In genomic region chr9:63817622-63818518, GRCh38 we compare ENCODE assay signal across 9 cellular contexts.
DNase-seq lines count a peak whose midpoint lies in the region; ATAC-seq and TF ChIP-seq lines count a peak whose summit lies in the region.
"Had no signal": no experiment of that assay in that cellular context is flagged by ENCODE, and none has a peak within 500 bp of the region (broad histone marks: within the 10 kb centered on the region; RNA-seq: fewer than 3 reads in every experiment).

No MANE protein-coding gene starts in this region.

- no peaks in the 10 kb centered on the region for H3K4me1 ChIP-seq in neural progenitor cell

- H3K9me3 Mint-ChIP-seq in neural progenitor cell = peaks cover 46% of the 10 kb centered on the region

- peak overlapping the region; percentile 56 for H3K4me2 ChIP-seq in neural progenitor cell

- no peaks in the 10 kb centered on the region for H3F3A ChIP-seq in neural progenitor cell (ENCODE audit: low read depth)

- H3K4me3 ChIP-seq in fibroblast of mammary gland (ENCODE audit: control insufficient read depth, low read depth, low read length) (peak overlapping the region; percentile 51), neural progenitor cell (peak overlapping the region; percentile 37)

- H3K36me3 Mint-ChIP-seq in neural progenitor cell = peaks cover 7% of the 10 kb centered on the region

- no peak overlapping the region for H3K9ac ChIP-seq in neural progenitor cell

- H3K27ac Mint-ChIP-seq in neural progenitor cell = no peak overlapping the region

- H3K27me3 ChIP-seq in neural progenitor cell = peaks cover 64% of the 10 kb centered on the region

- no peaks in the 10 kb centered on the region for H3K9me3 ChIP-seq in neural progenitor cell (ENCODE audit: low read depth)

- no peaks in the 10 kb centered on the region for H3K36me3 ChIP-seq in neural progenitor cell

- H3K4me1 Mint-ChIP-seq in neural progenitor cell = peaks cover 12% of the 10 kb centered on the region

- peak overlapping the region; percentile 77 for H3K4me3 Mint-ChIP-seq in neural progenitor cell

- H2AFZ ChIP-seq in neural progenitor cell (replicated peaks) = no peak overlapping the region

- peaks cover 3% of the 10 kb centered on the region for H4K20me1 ChIP-seq in neural progenitor cell (ENCODE audit: low read depth)

- H3K79me2 ChIP-seq in neural progenitor cell (ENCODE audit: low read depth) = no peaks in the 10 kb centered on the region

- peak; percentile 51 to 55 for ATAC-seq in activated CD4-positive, CD25-positive, alpha-beta regulatory T cell treated with anti-CD3 and anti-CD28 coated beads, Interleukin-2, amount 50 U/mL, for 24 hours
- ATAC-seq in HG03432 (IDR thresholded peaks at IDR 0.05; ENCODE audit: unreplicated experiment) = peak; percentile 76

- TF ChIP-seq CTCF in fibroblast of mammary gland (conservative IDR thresholded peaks at IDR 0.05; ENCODE audit: control insufficient read depth, insufficient read depth, low read depth, low read length) (no peak), neural progenitor cell (IDR thresholded peaks at IDR 0.05) (no peak)

- peaks cover 33% of the 10 kb centered on the region for H3K27me3 Mint-ChIP-seq in neural progenitor cell (ENCODE audit: insufficient read depth, low read depth)

- no peak overlapping the region for H3K27ac ChIP-seq in neural progenitor cell
- H3K27ac ChIP-seq: 22Rv1 had no signal

- no peak for DNase-seq in activated CD4-positive, CD25-positive, alpha-beta regulatory T cell (lab: John Stamatoyannopoulos, UW)
- DNase-seq in activated CD8-positive, alpha-beta memory T cell treated with anti-CD3 and anti-CD28 coated beads for 4 hours (ENCODE audit: low read depth in 2 of 2) = peak; percentile 32 to 35
- no peak for DNase-seq in fibroblast of mammary gland (ENCODE audit: low read depth)
- DNase-seq in neural progenitor cell (ENCODE audit: low spot score) = peak; percentile 34
- DNase-seq in superior temporal gyrus (ENCODE audit: extremely low spot score) = peak; percentile 11
- no peak for DNase-seq in DMS153 (lab: John Stamatoyannopoulos, UW)

Comparison
In these comparisons a context has a peak if more than half of its experiments do, and no peak if none do; other contexts are left out.
1. DNase-seq: peak in activated CD8-positive, alpha-beta memory T cell treated with anti-CD3 and anti-CD28 coated beads for 4 hours (2 of 2), neural progenitor cell (single experiment) and superior temporal gyrus (single experiment); none in activated CD4-positive, CD25-positive, alpha-beta regulatory T cell (0 of 4), fibroblast of mammary gland (single experiment) and DMS153 (single experiment).